ENCODE assay signal across 23 cellular contexts in the genomic region with DNA sequence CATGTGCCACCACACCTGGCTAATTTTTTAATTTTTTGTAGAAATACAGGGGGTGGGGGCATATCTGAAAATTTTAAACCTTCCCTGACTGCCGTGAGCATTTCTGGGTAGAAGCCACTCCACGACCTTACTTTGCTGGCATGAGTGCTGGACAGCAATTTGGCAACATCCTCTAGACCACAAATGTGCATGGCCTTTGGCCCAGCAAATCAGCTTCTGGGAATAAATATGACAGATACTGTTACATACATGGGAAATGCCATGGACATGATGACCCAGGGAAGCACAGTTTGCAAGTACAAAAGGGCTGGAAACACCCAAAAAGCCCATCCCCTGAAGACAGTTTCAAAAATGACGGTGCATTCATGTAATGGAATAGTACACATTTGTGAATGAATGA. TPM values are rescaled to one million over a fixed set of nuclear protein-coding genes. Genes with fewer than 3 reads are reported as not detected.
A peak's percentile ranks its signal among the peaks of the same experiment; 100 is the strongest.
DNase-seq lines count a peak whose midpoint lies in the region; ATAC-seq, FAIRE-seq and TF ChIP-seq lines count a peak whose summit lies in the region.
"Had no signal": no experiment of that assay in that cellular context is flagged by ENCODE, and none has a peak within 500 bp of the region (broad histone marks: within the 10 kb centered on the region; RNA-seq: fewer than 3 reads in every experiment).

No MANE protein-coding gene starts in this region.

- H3K36me3 ChIP-seq in SK-N-SH (replicated peaks in 1 of 2; ENCODE audit: control insufficient read depth in 1 of 2, insufficient read depth in 2 of 2, low read length in 1 of 2) = no peaks in the 10 kb centered on the region
- H3K36me3 ChIP-seq: neural progenitor cell, sigmoid colon had no signal

- ATAC-seq in SK-N-SH treated with all-trans-retinoic acid at 6 μM for 48 hours = no peak

- no peak for TF ChIP-seq RAD21 in SK-N-SH (IDR thresholded peaks at IDR 0.05; ENCODE audit: low read length)

- H3K4me3 ChIP-seq in SK-N-SH (ENCODE audit: low read depth in 2 of 2, low read length in 1 of 2) (no peak overlapping the region), fibroblast of mammary gland (ENCODE audit: control insufficient read depth, low read depth, low read length) (no peak overlapping the region)
- H3K4me3 ChIP-seq: neural progenitor cell, sigmoid colon had no signal

- no peaks in the 10 kb centered on the region for H3K27me3 ChIP-seq in SK-N-SH (ENCODE audit: insufficient read depth)
- H3K27me3 ChIP-seq: sigmoid colon had no signal

- TF ChIP-seq CTCF in SK-N-SH (IDR thresholded peaks at IDR 0.05) (no peak), fibroblast of mammary gland (conservative IDR thresholded peaks at IDR 0.05; ENCODE audit: control insufficient read depth, insufficient read depth, low read depth, low read length) (no peak)

- no peak for TF ChIP-seq EP300 in SK-N-SH (IDR thresholded peaks at IDR 0.05; ENCODE audit: borderline replicate concordance in 1 of 2, low read depth in 1 of 2, low read length in 1 of 2)

- H2AFZ ChIP-seq in SK-N-SH (ENCODE audit: low read depth) = no peak overlapping the region
- H2AFZ ChIP-seq: neural progenitor cell had no signal

- H3K9me2 ChIP-seq in SK-N-SH = no peaks in the 10 kb centered on the region

- no peak overlapping the region for H3K9ac ChIP-seq in SK-N-SH
- H3K9ac ChIP-seq: neural progenitor cell had no signal

- FAIRE-seq in RCC 7860 (lab: Jason Lieb, UNC) = peak; percentile 62
- FAIRE-seq: urothelium cell line had no signal

- WGBS in SK-N-SH (ENCODE audit: low lambda C conversion rate) = 71% methylated on average over 3 of the region's 3 CpGs

- peaks cover 16% of the 10 kb centered on the region for H3K79me2 ChIP-seq in SK-N-SH (ENCODE audit: insufficient read depth)

- H3K27ac ChIP-seq in SK-N-SH (ENCODE audit: low read depth in 2 of 2, low read length in 1 of 2) = no peak overlapping the region
- H3K27ac ChIP-seq: 22Rv1, neural progenitor cell, sigmoid colon had no signal

- no peak for DNase-seq in SK-N-SH
- peak; percentile 46 for DNase-seq in RCC 7860 (ENCODE audit: low spot score)
- peak; percentile 81 for DNase-seq in fibroblast of mammary gland (ENCODE audit: low read depth)
- DNase-seq in renal cortical epithelial cell (ENCODE audit: low read depth) = peak; percentile 57
- no peak for DNase-seq in activated CD4-positive, alpha-beta T cell treated with anti-CD3 and anti-CD28 coated beads for 48 hours
- DNase-seq in NCI-H1092 (lab: John Stamatoyannopoulos, UW) = no peak
- no peak for DNase-seq in effector CD4-positive, alpha-beta T cell
- DNase-seq: activated CD4-positive, alpha-beta T cell treated with anti-CD3 and anti-CD28 coated beads, Interleukin-2, amount 10 ng/mL, durations not matched to agents 24 days and 14 days; activated naive CD8-positive, alpha-beta T cell treated with anti-CD3 and anti-CD28 coated beads for 36 hours; activated T-cell treated with anti-CD3 and anti-CD28 coated beads, Interleukin-2, amount 50 U/mL, for 1 hour; COR-L47; erythroblast; mesendoderm; NCI-H1417; RPMI8226; sigmoid colon; stimulated activated CD4-positive, alpha-beta T cell treated with anti-CD3 and anti-CD28 coated beads, Interleukin-4, amount 100 ng/mL, for 4 hours had no signal

- H3K4me1 ChIP-seq in SK-N-SH (ENCODE audit: control insufficient read depth in 1 of 2, insufficient read depth in 2 of 2, low read depth in 1 of 2, low read length in 1 of 2) = peaks cover 2 to 5% of the 10 kb centered on the region in 2 experiments; a peak in 2 of 4 replicates
- H3K4me1 ChIP-seq: neural progenitor cell had no signal

- H3F3A ChIP-seq in SK-N-SH (replicated peaks; ENCODE audit: insufficient read depth) = peaks cover 4% of the 10 kb centered on the region

- POLR2A ChIA-PET in SK-N-SH (lab: Yijun Ruan, JAX) = no interaction called here

- CTCF ChIA-PET in SK-N-SH (lab: Yijun Ruan, JAX) = interaction anchor here (1.2 to 2.5 kb wide), 4 partner anchors 14 to 70 kb away, joined by 4 to 10 read pairs (median 4); no protein-coding TSS in a partner anchor

- 0 out of 2 replicates have a peak, but pooled peaks cover 2% of the 10 kb centered on the region for H4K20me1 ChIP-seq in SK-N-SH (ENCODE audit: insufficient read depth)

- H3K4me2 ChIP-seq in SK-N-SH = no peak overlapping the region
- H3K4me2 ChIP-seq: neural progenitor cell had no signal

- H3K9me3 ChIP-seq in SK-N-SH = no peaks in the 10 kb centered on the region
- H3K9me3 ChIP-seq: sigmoid colon had no signal

TF ChIP-seq in SK-N-SH, 30 proteins besides CTCF, POLR2A, EP300 and RAD21 (continues in another document):
- TF ChIP-seq NRF1 (IDR thresholded peaks at IDR 0.05; ENCODE audit: low read depth, low read length) (no peak), TAF1 (IDR thresholded peaks at IDR 0.05; ENCODE audit: borderline replicate concordance, low read depth, low read length) (no peak), ELF1 (IDR thresholded peaks at IDR 0.05) (no peak)
- TF ChIP-seq, protein P1, sequence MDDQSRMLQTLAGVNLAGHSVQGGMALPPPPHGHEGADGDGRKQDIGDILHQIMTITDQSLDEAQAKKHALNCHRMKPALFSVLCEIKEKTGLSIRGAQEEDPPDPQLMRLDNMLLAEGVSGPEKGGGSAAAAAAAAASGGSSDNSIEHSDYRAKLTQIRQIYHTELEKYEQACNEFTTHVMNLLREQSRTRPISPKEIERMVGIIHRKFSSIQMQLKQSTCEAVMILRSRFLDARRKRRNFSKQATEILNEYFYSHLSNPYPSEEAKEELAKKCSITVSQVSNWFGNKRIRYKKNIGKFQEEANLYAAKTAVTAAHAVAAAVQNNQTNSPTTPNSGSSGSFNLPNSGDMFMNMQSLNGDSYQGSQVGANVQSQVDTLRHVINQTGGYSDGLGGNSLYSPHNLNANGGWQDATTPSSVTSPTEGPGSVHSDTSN (IDR thresholded peaks at IDR 0.05) = 0 out of 2 replicates have a peak, but pooled peaks have one; percentile 9
- TF ChIP-seq, protein P2, sequence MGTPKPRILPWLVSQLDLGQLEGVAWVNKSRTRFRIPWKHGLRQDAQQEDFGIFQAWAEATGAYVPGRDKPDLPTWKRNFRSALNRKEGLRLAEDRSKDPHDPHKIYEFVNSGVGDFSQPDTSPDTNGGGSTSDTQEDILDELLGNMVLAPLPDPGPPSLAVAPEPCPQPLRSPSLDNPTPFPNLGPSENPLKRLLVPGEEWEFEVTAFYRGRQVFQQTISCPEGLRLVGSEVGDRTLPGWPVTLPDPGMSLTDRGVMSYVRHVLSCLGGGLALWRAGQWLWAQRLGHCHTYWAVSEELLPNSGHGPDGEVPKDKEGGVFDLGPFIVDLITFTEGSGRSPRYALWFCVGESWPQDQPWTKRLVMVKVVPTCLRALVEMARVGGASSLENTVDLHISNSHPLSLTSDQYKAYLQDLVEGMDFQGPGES (IDR thresholded peaks at IDR 0.05; ENCODE audit: low read depth, low read length) = no peak
- TF ChIP-seq, protein P3, sequence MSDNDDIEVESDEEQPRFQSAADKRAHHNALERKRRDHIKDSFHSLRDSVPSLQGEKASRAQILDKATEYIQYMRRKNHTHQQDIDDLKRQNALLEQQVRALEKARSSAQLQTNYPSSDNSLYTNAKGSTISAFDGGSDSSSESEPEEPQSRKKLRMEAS (IDR thresholded peaks at IDR 0.05; ENCODE audit: low read depth) = no peak

TF ChIP-seq in SK-N-SH treated with all-trans-retinoic acid at 6 μM for 48 hours, 23 proteins besides CTCF, POLR2A, EP300 and RAD21:
- TF ChIP-seq, protein P4, sequence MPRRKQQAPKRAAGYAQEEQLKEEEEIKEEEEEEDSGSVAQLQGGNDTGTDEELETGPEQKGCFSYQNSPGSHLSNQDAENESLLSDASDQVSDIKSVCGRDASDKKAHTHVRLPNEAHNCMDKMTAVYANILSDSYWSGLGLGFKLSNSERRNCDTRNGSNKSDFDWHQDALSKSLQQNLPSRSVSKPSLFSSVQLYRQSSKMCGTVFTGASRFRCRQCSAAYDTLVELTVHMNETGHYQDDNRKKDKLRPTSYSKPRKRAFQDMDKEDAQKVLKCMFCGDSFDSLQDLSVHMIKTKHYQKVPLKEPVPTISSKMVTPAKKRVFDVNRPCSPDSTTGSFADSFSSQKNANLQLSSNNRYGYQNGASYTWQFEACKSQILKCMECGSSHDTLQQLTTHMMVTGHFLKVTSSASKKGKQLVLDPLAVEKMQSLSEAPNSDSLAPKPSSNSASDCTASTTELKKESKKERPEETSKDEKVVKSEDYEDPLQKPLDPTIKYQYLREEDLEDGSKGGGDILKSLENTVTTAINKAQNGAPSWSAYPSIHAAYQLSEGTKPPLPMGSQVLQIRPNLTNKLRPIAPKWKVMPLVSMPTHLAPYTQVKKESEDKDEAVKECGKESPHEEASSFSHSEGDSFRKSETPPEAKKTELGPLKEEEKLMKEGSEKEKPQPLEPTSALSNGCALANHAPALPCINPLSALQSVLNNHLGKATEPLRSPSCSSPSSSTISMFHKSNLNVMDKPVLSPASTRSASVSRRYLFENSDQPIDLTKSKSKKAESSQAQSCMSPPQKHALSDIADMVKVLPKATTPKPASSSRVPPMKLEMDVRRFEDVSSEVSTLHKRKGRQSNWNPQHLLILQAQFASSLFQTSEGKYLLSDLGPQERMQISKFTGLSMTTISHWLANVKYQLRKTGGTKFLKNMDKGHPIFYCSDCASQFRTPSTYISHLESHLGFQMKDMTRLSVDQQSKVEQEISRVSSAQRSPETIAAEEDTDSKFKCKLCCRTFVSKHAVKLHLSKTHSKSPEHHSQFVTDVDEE (CRISPR knock-in tag; IDR thresholded peaks at IDR 0.05) = no peak
- TF ChIP-seq ESRRG (CRISPR knock-in tag; IDR thresholded peaks at IDR 0.05) = no peak
- no peak for TF ChIP-seq ZNF8 (CRISPR knock-in tag; IDR thresholded peaks at IDR 0.05)
- no peak for TF ChIP-seq ZNF70 (CRISPR knock-in tag; IDR thresholded peaks at IDR 0.05)
TF ChIP-seq in SK-N-SH treated with all-trans-retinoic acid at 6 μM for 48 hours: peak in this region for 0.

RNA-seq across cellular contexts. Expression of a gene that starts 3.2 kb away (rescaled TPM):
- 90.2 and 90.8 TPM in 2 replicates for polyA plus RNA-seq in SK-N-SH (2012; rRNA removed)
- 51.9 and 73.3 TPM in 2 replicates for polyA plus RNA-seq in SK-N-SH (2012; cell fraction: cytosol; rRNA removed)
- 65.6 and 91.5 TPM in 2 replicates for polyA plus RNA-seq in SK-N-SH (2012; cell fraction: nucleus; rRNA removed)
- 230 and 248 TPM in 2 replicates for total RNA-seq in renal cortical epithelial cell

RNA-seq across cellular contexts. Expression of a gene that starts 27.2 kb away (rescaled TPM):
- polyA plus RNA-seq in SK-N-SH (2012; rRNA removed) = 0.08 and 0.10 TPM in 2 replicates
- polyA plus RNA-seq in SK-N-SH (2012; cell fraction: cytosol; rRNA removed) = 0.08 TPM in 2 replicates
- polyA plus RNA-seq in SK-N-SH (2012; cell fraction: nucleus; rRNA removed) = 0.05 TPM in 1 of 2 replicates, not detected in the other
- total RNA-seq in renal cortical epithelial cell = 0.17 and 2.7 TPM in 2 replicates
- total RNA-seq: activated CD4-positive, alpha-beta T cell treated with anti-CD3 and anti-CD28 coated beads, Interleukin-2, amount 10 ng/mL, durations not matched to agents 24 days and 14 days; activated naive CD8-positive, alpha-beta T cell treated with anti-CD3 and anti-CD28 coated beads for 36 hours; cerebellum; NCI-H460; sigmoid colon had no signal
- polyA plus RNA-seq: sigmoid colon had no signal

RNA-seq across cellular contexts. Expression of a gene that starts 30.8 kb away (rescaled TPM):
- 1.4 and 2.0 TPM in 2 replicates for polyA plus RNA-seq in SK-N-SH (2012; rRNA removed)
- 0.35 and 0.49 TPM in 2 replicates for polyA plus RNA-seq in SK-N-SH (2012; cell fraction: cytosol; rRNA removed)
- 11.3 and 11.7 TPM in 2 replicates for polyA plus RNA-seq in SK-N-SH (2012; cell fraction: nucleus; rRNA removed)
- under 0.01 and 9.4 TPM in 2 replicates for total RNA-seq in renal cortical epithelial cell

RNA-seq across cellular contexts. Expression of a gene that starts 58.4 kb away (rescaled TPM):
- not detected in 2 replicates for polyA plus RNA-seq in SK-N-SH (2012; rRNA removed)
- polyA plus RNA-seq in SK-N-SH (2012; cell fraction: cytosol; rRNA removed) = not detected in 2 replicates
- 0.04 TPM in 1 of 2 replicates, not detected in the other for polyA plus RNA-seq in SK-N-SH (2012; cell fraction: nucleus; rRNA removed)
- total RNA-seq in renal cortical epithelial cell = not detected in 2 replicates
- total RNA-seq: activated CD4-positive, alpha-beta T cell treated with anti-CD3 and anti-CD28 coated beads, Interleukin-2, amount 10 ng/mL, durations not matched to agents 24 days and 14 days; activated naive CD8-positive, alpha-beta T cell treated with anti-CD3 and anti-CD28 coated beads for 36 hours; cerebellum; NCI-H460; sigmoid colon had no signal
- polyA plus RNA-seq: sigmoid colon had no signal

Comparison
In these comparisons a context has a peak if more than half of its experiments do, and no peak if none do; other contexts are left out.
1. DNase-seq: peak in RCC 7860 (single experiment), fibroblast of mammary gland (single experiment) and renal cortical epithelial cell (single experiment); none in SK-N-SH (single experiment), activated CD4-positive, alpha-beta T cell treated with anti-CD3 and anti-CD28 coated beads for 48 hours (single experiment), NCI-H1092 (single experiment) and effector CD4-positive, alpha-beta T cell (single experiment).